ENCODE assay signal across 8 cellular contexts in the genomic region with DNA sequence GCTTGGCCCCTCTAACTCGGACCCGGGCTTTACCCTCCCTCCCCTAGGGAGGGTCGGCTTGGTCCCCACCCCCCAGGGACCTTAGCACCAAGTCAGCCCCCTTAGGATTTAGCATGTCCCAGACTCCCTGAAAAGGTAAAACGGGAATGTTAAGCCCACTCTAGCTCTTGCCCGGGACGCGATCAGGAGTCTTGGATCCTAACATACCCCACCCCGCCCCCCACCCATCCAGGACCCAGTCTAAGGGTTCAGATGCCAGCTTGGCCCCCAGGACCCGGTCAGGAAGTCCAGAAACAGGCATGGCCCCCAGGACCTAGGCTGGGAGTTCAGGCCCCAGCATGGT. TPM values are rescaled to one million over a fixed set of nuclear protein-coding genes. Genes with fewer than 3 reads are reported as not detected.
A peak's percentile ranks its signal among the peaks of the same experiment; 100 is the strongest.
DNase-seq lines count a peak whose midpoint lies in the region; ATAC-seq and TF ChIP-seq lines count a peak whose summit lies in the region.

No MANE protein-coding gene starts in this region.

- WGBS in hepatocyte (ENCODE audit: low lambda C conversion rate, missing lambda C conversion rate): 3% methylated on average over 9 of the region's 9 CpGs

- H3K79me2 ChIP-seq in hepatocyte: peaks cover 4% of the 10 kb centered on the region

- H3K4me1 ChIP-seq in RWPE2 (ENCODE audit: insufficient read depth, poor library complexity, severe bottlenecking): peaks cover 7% of the 10 kb centered on the region
- peaks cover 11% of the 10 kb centered on the region for H3K4me1 ChIP-seq in hepatocyte (ENCODE audit: insufficient read depth)

- DNase-seq in Calu3 (no peak), RWPE2 (ENCODE audit: low spot score) (no peak), hepatocyte (ENCODE audit: low spot score) (no peak), retinal pigment epithelial cell (ENCODE audit: low read depth) (no peak)

- H4K20me1 ChIP-seq in hepatocyte (ENCODE audit: insufficient read depth, poor library complexity, severe bottlenecking): no peaks in the 10 kb centered on the region

- peak overlapping the region; percentile 80 for H3K4me3 Mint-ChIP-seq in Calu3 (ENCODE audit: low read depth, unreplicated experiment)

- CTCF ChIA-PET in Calu3 (lab: Charles Lee): interaction anchor here (0.8 to 2.3 kb wide), 4 partner anchors 35 to 77 kb away, joined by 3 to 14 read pairs (median 6); a partner anchor contains a TSS

- no peak overlapping the region for H3K27ac ChIP-seq in RWPE2 (ENCODE audit: poor library complexity, severe bottlenecking)
- peak overlapping the region; percentile 70 for H3K27ac ChIP-seq in hepatocyte

- ATAC-seq in RWPE2 (ENCODE audit: low read depth) (no peak), HG03520 (IDR thresholded peaks at IDR 0.05; ENCODE audit: unreplicated experiment) (no peak), HG03571 (IDR thresholded peaks at IDR 0.05; ENCODE audit: unreplicated experiment) (no peak), HG02759 (IDR thresholded peaks at IDR 0.05; ENCODE audit: unreplicated experiment) (no peak), GM21515 (IDR thresholded peaks at IDR 0.05; ENCODE audit: unreplicated experiment) (no peak)

- H3K27me3 Mint-ChIP-seq in Calu3 (ENCODE audit: unreplicated experiment): no peaks in the 10 kb centered on the region

- H3K4me3 ChIP-seq in RWPE2 (ENCODE audit: severe bottlenecking) (peak overlapping the region; percentile 38), hepatocyte (peak overlapping the region; percentile 44), retinal pigment epithelial cell (ENCODE audit: low read length) (peak overlapping the region; percentile 29)

- peaks cover 21% of the 10 kb centered on the region for H3K4me1 Mint-ChIP-seq in Calu3 (ENCODE audit: low read depth, unreplicated experiment)

- intact Hi-C loops in Calu3 (cut with micrococcal nuclease; ENCODE audit: unreplicated experiment): loop anchor here (5.0 kb wide), 2 partner anchors 34 to 91 kb away; a partner anchor contains a TSS

- peak overlapping the region; percentile 4 for H2AFZ ChIP-seq in hepatocyte

- BruUV-seq in Calu3 (replicated peaks; lab: Mats Ljungman, UMichigan): no TSS peak

- H3K4me2 ChIP-seq in hepatocyte: peak overlapping the region; percentile 82

- no peaks in the 10 kb centered on the region for H3K9me2 ChIP-seq in hepatocyte (replicated peaks; ENCODE audit: insufficient read depth)

- H3K27me3 ChIP-seq in RWPE2 (ENCODE audit: insufficient read depth, poor library complexity, severe bottlenecking) (no peaks in the 10 kb centered on the region), hepatocyte (no peaks in the 10 kb centered on the region)

- H3K36me3 ChIP-seq in RWPE2 (ENCODE audit: low read depth) (no peaks in the 10 kb centered on the region), hepatocyte (replicated peaks; ENCODE audit: insufficient read depth, low read depth) (no peaks in the 10 kb centered on the region)

- no peak overlapping the region for H3K27ac Mint-ChIP-seq in Calu3 (ENCODE audit: unreplicated experiment)

- H3K9me3 Mint-ChIP-seq in Calu3 (ENCODE audit: low read depth, unreplicated experiment): no peaks in the 10 kb centered on the region

- H3K9me3 ChIP-seq in RWPE2 (ENCODE audit: severe bottlenecking) (no peaks in the 10 kb centered on the region), hepatocyte (ENCODE audit: low read depth) (no peaks in the 10 kb centered on the region)

- TF ChIP-seq CTCF in Calu3 (IDR thresholded peaks at IDR 0.05; ENCODE audit: unreplicated experiment) (no peak), RWPE2 (IDR thresholded peaks at IDR 0.05; ENCODE audit: poor library complexity, severe bottlenecking) (no peak), hepatocyte (IDR thresholded peaks at IDR 0.05; ENCODE audit: poor library complexity) (no peak), retinal pigment epithelial cell (conservative IDR thresholded peaks at IDR 0.05; ENCODE audit: low read depth, low read length) (no peak)

- peaks cover 33% of the 10 kb centered on the region for H3K36me3 Mint-ChIP-seq in Calu3 (ENCODE audit: insufficient read depth, unreplicated experiment)

RNA-seq across cellular contexts. Expression of a gene that starts 0.4 kb away (rescaled TPM):
- total RNA-seq in Calu3 (2022): 5.9 and 6.1 TPM in 2 replicates
- 16.6 and 20.9 TPM in 2 replicates for total RNA-seq in hepatocyte
- polyA plus RNA-seq in hepatocyte: 34.2 and 46.8 TPM in 2 replicates

RNA-seq across cellular contexts. Expression of a gene that starts 9.2 kb away (rescaled TPM):
- total RNA-seq in Calu3 (2022): 1.7 and 2.0 TPM in 2 replicates
- 2.2 and 3.1 TPM in 2 replicates for total RNA-seq in hepatocyte
- polyA plus RNA-seq in hepatocyte: 4.0 and 4.9 TPM in 2 replicates

RNA-seq across cellular contexts. Expression of a gene that starts 28.4 kb away (rescaled TPM):
- total RNA-seq in Calu3 (2022) (7.8 and 8.2 TPM in 2 replicates), hepatocyte (10.9 and 25.9 TPM in 2 replicates)
- 41.7 and 47.0 TPM in 2 replicates for polyA plus RNA-seq in hepatocyte

RNA-seq across cellular contexts. Expression of a gene that starts 35.4 kb away (rescaled TPM):
- 83.1 and 84.1 TPM in 2 replicates for total RNA-seq in Calu3 (2022)
- 20.6 and 27.6 TPM in 2 replicates for total RNA-seq in hepatocyte
- 55.6 and 94.8 TPM in 2 replicates for polyA plus RNA-seq in hepatocyte

RNA-seq across cellular contexts. Expression of a gene that starts 37.4 kb away (rescaled TPM):
- total RNA-seq in Calu3 (2022) (11.8 and 13.2 TPM in 2 replicates), hepatocyte (10.1 and 14.6 TPM in 2 replicates)
- 27.1 and 46.3 TPM in 2 replicates for polyA plus RNA-seq in hepatocyte
